In genomic region chr17:62597920-62598319, GRCh38 we compare ENCODE assay signal across 19 cellular contexts. TPM values are rescaled to one million over a fixed set of nuclear protein-coding genes. Genes with fewer than 3 reads are reported as not detected.
A peak's percentile ranks its signal among the peaks of the same experiment; 100 is the strongest.
DNase-seq lines count a peak whose midpoint lies in the region; ATAC-seq and TF ChIP-seq lines count a peak whose summit lies in the region.
"Had no signal": no experiment of that assay in that cellular context is flagged by ENCODE, and none has a peak within 500 bp of the region (broad histone marks: within the 10 kb centered on the region; RNA-seq: fewer than 3 reads in every experiment).

No MANE protein-coding gene starts in this region.

- DNase-seq in GM23248 (peak; percentile 82), adrenal gland (peak in 6 of 7 donors; percentile 32 to 76 (median 58)), hepatocyte (ENCODE audit: low spot score) (peak; percentile 23), testis (peak; percentile 26), left colon (no peak)
- no peak for DNase-seq in effector CD8-positive, alpha-beta T cell (lab: John Stamatoyannopoulos, UW)
- no peak for DNase-seq in activated CD4-positive, alpha-beta memory T cell treated with anti-CD3 and anti-CD28 coated beads for 36 hours
- DNase-seq: aorta; DMS79; islet precursor cell; MV-4-11; NCI-H2029; NCI-H510A; occipital lobe; PC-9; stimulated activated CD4-positive, alpha-beta T cell treated with anti-CD3 and anti-CD28 coated beads, Interleukin-4, amount 100 ng/mL, for 24 hours; stimulated activated CD8-positive, alpha-beta memory T cell treated with anti-CD3 and anti-CD28 coated beads, Interleukin-4, amount 100 ng/mL, for 48 hours; thyroid gland had no signal

- H3K27me3 ChIP-seq in GM23248 (replicated peaks; ENCODE audit: insufficient read depth): no peaks in the 10 kb centered on the region
- no peaks in the 10 kb centered on the region for H3K27me3 ChIP-seq in adrenal gland
- no peaks in the 10 kb centered on the region for H3K27me3 ChIP-seq in hepatocyte
- H3K27me3 ChIP-seq in testis: no peaks in the 10 kb centered on the region
- H3K27me3 ChIP-seq: thyroid gland had no signal

- POLR2A ChIA-PET in activated CD4-positive, alpha-beta memory T cell treated with anti-CD3 and anti-CD28 coated beads for 36 hours (lab: Charles Lee): no interaction called here

- no peaks in the 10 kb centered on the region for H3K9me2 ChIP-seq in GM23248 (ENCODE audit: insufficient read depth)
- H3K9me2 ChIP-seq in hepatocyte (replicated peaks; ENCODE audit: insufficient read depth): no peaks in the 10 kb centered on the region

- no peak overlapping the region for H3K4me3 Mint-ChIP-seq in activated CD4-positive, alpha-beta memory T cell treated with anti-CD3 and anti-CD28 coated beads for 36 hours
- H3K4me3 Mint-ChIP-seq: activated T-helper 17 cell treated with anti-CD3 and anti-CD28 coated beads, Interleukin-2, amount 50 U/mL, for 72 hours had no signal

- in situ Hi-C loops in GM23248 (cut with MboI): no loop called here

- peaks cover 47% of the 10 kb centered on the region for H3K36me3 ChIP-seq in GM23248 (ENCODE audit: low read depth)
- peaks cover 0 to 53% of the 10 kb centered on the region in 2 donors for H3K36me3 ChIP-seq in adrenal gland (replicated peaks in 1 of 2)
- H3K36me3 ChIP-seq in hepatocyte (replicated peaks; ENCODE audit: insufficient read depth, low read depth): peaks cover 14% of the 10 kb centered on the region
- H3K36me3 ChIP-seq in testis (ENCODE audit: low read depth, missing control alignments): no peaks in the 10 kb centered on the region

- CTCF ChIA-PET in activated CD4-positive, alpha-beta memory T cell treated with anti-CD3 and anti-CD28 coated beads for 36 hours (lab: Charles Lee): no interaction called here

- TF ChIP-seq CTCF in adrenal gland (IDR thresholded peaks at IDR 0.05) (no peak), hepatocyte (IDR thresholded peaks at IDR 0.05; ENCODE audit: poor library complexity) (no peak), testis (IDR thresholded peaks at IDR 0.05) (no peak)

- TF ChIP-seq POLR2A in adrenal gland (IDR thresholded peaks at IDR 0.05) (no peak), testis (IDR thresholded peaks at IDR 0.05) (no peak)

- H2AFZ ChIP-seq in GM23248 (no peak overlapping the region), hepatocyte (no peak overlapping the region)
- H2AFZ ChIP-seq: PC-9 had no signal

- 53 to 54% methylated on average over 2 of the region's 2 CpGs for WGBS in GM23248 (ENCODE audit: low coverage in 1 of 2, low lambda C conversion rate in 2 of 2, missing lambda C conversion rate in 2 of 2), 2 experiments
- 61 to 71% (median 65%) methylated on average over 2 of the region's 2 CpGs for WGBS in adrenal gland, 4 donors
- 66% methylated on average over 2 of the region's 2 CpGs for WGBS in hepatocyte (ENCODE audit: low lambda C conversion rate, missing lambda C conversion rate)
- 79 to 86% methylated on average over 2 of the region's 2 CpGs for WGBS in testis, 2 donors

- H3K4me2 ChIP-seq in GM23248 (ENCODE audit: unreplicated experiment) (no peak overlapping the region), hepatocyte (no peak overlapping the region)
- H3K4me2 ChIP-seq: PC-9 had no signal

- intact Hi-C loops in adrenal gland (cut with DNase I) (no loop called here), testis (cut with DNase I; ENCODE audit: low total_unique reads) (no loop called here), left colon (cut with DNase I, micrococcal nuclease) (no loop called here)
- intact Hi-C loops in activated CD4-positive, alpha-beta memory T cell treated with anti-CD3 and anti-CD28 coated beads for 36 hours (cut with micrococcal nuclease): no loop called here

- peaks cover 22% of the 10 kb centered on the region for H3F3A ChIP-seq in GM23248 (ENCODE audit: insufficient read depth)

- no peak for ATAC-seq in left colon
- ATAC-seq: activated T-helper 17 cell treated with anti-CD3 and anti-CD28 coated beads, Interleukin-2, amount 50 U/mL, for 72 hours had no signal

- peak overlapping the region; percentile 22; the same call in 1 of the 2 replicates for H3K27ac ChIP-seq in GM23248
- peak overlapping the region in 1 of 5 donors; percentile 18 for H3K27ac ChIP-seq in adrenal gland
- no peak overlapping the region for H3K27ac ChIP-seq in hepatocyte
- H3K27ac ChIP-seq in testis: no peak overlapping the region
- H3K27ac ChIP-seq: PC-9 had no signal

- H4K20me1 ChIP-seq in GM23248 (ENCODE audit: insufficient read depth) (no peaks in the 10 kb centered on the region), hepatocyte (ENCODE audit: insufficient read depth, poor library complexity, severe bottlenecking) (peaks cover 3% of the 10 kb centered on the region)

- H3K9me3 ChIP-seq in GM23248 (ENCODE audit: low read depth) (no peaks in the 10 kb centered on the region), adrenal gland (replicated peaks in 1 of 3) (no peaks in the 10 kb centered on the region), hepatocyte (ENCODE audit: low read depth) (no peaks in the 10 kb centered on the region), testis (no peaks in the 10 kb centered on the region)
- H3K9me3 ChIP-seq: thyroid gland had no signal

- H3K9ac ChIP-seq in GM23248: no peak overlapping the region

- no peaks in the 10 kb centered on the region for H3K27me3 Mint-ChIP-seq in activated CD4-positive, alpha-beta memory T cell treated with anti-CD3 and anti-CD28 coated beads for 36 hours
- H3K27me3 Mint-ChIP-seq: activated T-helper 17 cell treated with anti-CD3 and anti-CD28 coated beads, Interleukin-2, amount 50 U/mL, for 72 hours had no signal

- H3K9me3 Mint-ChIP-seq in activated CD4-positive, alpha-beta memory T cell treated with anti-CD3 and anti-CD28 coated beads for 36 hours: no peaks in the 10 kb centered on the region
- H3K9me3 Mint-ChIP-seq: activated T-helper 17 cell treated with anti-CD3 and anti-CD28 coated beads, Interleukin-2, amount 50 U/mL, for 72 hours had no signal

- H3K4me1 Mint-ChIP-seq in activated CD4-positive, alpha-beta memory T cell treated with anti-CD3 and anti-CD28 coated beads for 36 hours (ENCODE audit: low read depth): peaks cover 7% of the 10 kb centered on the region
- H3K4me1 Mint-ChIP-seq: activated T-helper 17 cell treated with anti-CD3 and anti-CD28 coated beads, Interleukin-2, amount 50 U/mL, for 72 hours had no signal

- no peak overlapping the region for H3K4me3 ChIP-seq in GM23248
- no peak overlapping the region for H3K4me3 ChIP-seq in adrenal gland
- H3K4me3 ChIP-seq in hepatocyte: no peak overlapping the region
- no peak overlapping the region for H3K4me3 ChIP-seq in testis
- H3K4me3 ChIP-seq: PC-9, thyroid gland had no signal

- H3K27ac Mint-ChIP-seq in activated CD4-positive, alpha-beta memory T cell treated with anti-CD3 and anti-CD28 coated beads for 36 hours: no peak overlapping the region
- H3K27ac Mint-ChIP-seq: activated T-helper 17 cell treated with anti-CD3 and anti-CD28 coated beads, Interleukin-2, amount 50 U/mL, for 72 hours had no signal

- H3K4me1 ChIP-seq in GM23248 (ENCODE audit: insufficient read depth) (peaks cover 11% of the 10 kb centered on the region; the same call in 1 of the 2 replicates), adrenal gland (replicated peaks in 1 of 2) (peaks cover 0 to 8% of the 10 kb centered on the region in 2 donors), hepatocyte (ENCODE audit: insufficient read depth) (no peaks in the 10 kb centered on the region), testis (no peaks in the 10 kb centered on the region)

- H3K36me3 Mint-ChIP-seq in activated CD4-positive, alpha-beta memory T cell treated with anti-CD3 and anti-CD28 coated beads for 36 hours: peaks cover 40% of the 10 kb centered on the region

- H3K79me2 ChIP-seq in GM23248 (ENCODE audit: insufficient read depth): peaks cover 64% of the 10 kb centered on the region
- H3K79me2 ChIP-seq in hepatocyte: peaks cover 6% of the 10 kb centered on the region

RNA-seq across cellular contexts. Expression of gene MRC2, which starts 29.6 kb away (rescaled TPM):
- total RNA-seq in GM23248 (2014; rRNA removed; shearing (Covaris generic)): 675 and 756 TPM in 2 replicates
- polyA plus RNA-seq in GM23248 (2016; fragmentation: Nextera tagmentation; extraction: Ambion mirVana): 221 and 222 TPM in 2 replicates
- total RNA-seq in adrenal gland: 10 to 100 TPM; 20.2 to 68.3 (median 46.4) TPM
- 10 to 100 TPM in 2 of 3 donors, 1 to 10 TPM in 1; 5.2 to 41.3 (median 22.3) TPM for polyA plus RNA-seq in adrenal gland
- total RNA-seq in hepatocyte: 58.4 and 104 TPM in 2 replicates
- polyA plus RNA-seq in hepatocyte: 121 and 123 TPM in 2 replicates
- 10 to 100 TPM; 32.9 to 40.3 TPM for total RNA-seq in testis
- 60.9 TPM for polyA plus RNA-seq in testis (ENCODE audit: insufficient read depth, low read depth, low replicate concordance)
- total RNA-seq in left colon: 10 to 100 TPM in 1 of 2 donors, 1 to 10 TPM in 1; 5.1 to 12.4 TPM
- 10 to 100 TPM; 11.2 to 12.5 TPM for total RNA-seq in activated CD4-positive, alpha-beta memory T cell treated with anti-CD3 and anti-CD28 coated beads for 36 hours

Comparison
In these comparisons a context has a peak if more than half of its experiments do, and no peak if none do; other contexts are left out.
1. DNase-seq: peak in GM23248 (single experiment), adrenal gland (6 of 7), hepatocyte (single experiment) and testis (single experiment); none in left colon (0 of 2), effector CD8-positive, alpha-beta T cell (single experiment) and activated CD4-positive, alpha-beta memory T cell treated with anti-CD3 and anti-CD28 coated beads for 36 hours (single experiment).